ENCODE assay signal across 8 cellular contexts in genomic region chr15:83107841-83108181, GRCh38. TPM values are rescaled to one million over a fixed set of nuclear protein-coding genes. Genes with fewer than 3 reads are reported as not detected.
DNase-seq lines count a peak whose midpoint lies in the region; ATAC-seq and TF ChIP-seq lines count a peak whose summit lies in the region.

No MANE protein-coding gene starts in this region.

- peaks cover 6 to 25% (median 8%) of the 10 kb centered on the region in 3 donors for H3K27me3 Mint-ChIP-seq in CD14-positive monocyte (ENCODE audit: low read depth in 3 of 3)

- H3K36me3 ChIP-seq in HUES64 (ENCODE audit: insufficient read depth, low read length): no peaks in the 10 kb centered on the region
- H3K36me3 ChIP-seq in effector memory CD4-positive, alpha-beta T cell (ENCODE audit: control insufficient read depth, insufficient read depth, low read length): no peaks in the 10 kb centered on the region
- peaks cover 5% of the 10 kb centered on the region for H3K36me3 ChIP-seq in neural cell (ENCODE audit: insufficient read depth, low read length)

- no peaks in the 10 kb centered on the region for H4K20me1 ChIP-seq in neural cell (ENCODE audit: insufficient read depth)

- peaks cover 41% of the 10 kb centered on the region for H3K4me1 Mint-ChIP-seq in CD14-positive monocyte

- H3K79me2 ChIP-seq in neural cell (replicated peaks; ENCODE audit: insufficient read depth, low read length): no peaks in the 10 kb centered on the region

- no peak for TF ChIP-seq RAD21 in neural cell (conservative IDR thresholded peaks at IDR 0.05)

- WGBS in HUES64: 23% methylated on average over 30 of the region's 30 CpGs

- H3K9ac ChIP-seq in HUES64 (ENCODE audit: low read depth, low read length) (peak overlapping the region; percentile 24; the same call in 1 of the 2 replicates), neural cell (ENCODE audit: low read length) (peak overlapping the region; percentile 20)

- peak overlapping the region; percentile 55 for H3K4me3 ChIP-seq in HUES64 (ENCODE audit: low read length)
- H3K4me3 ChIP-seq in effector memory CD4-positive, alpha-beta T cell (ENCODE audit: insufficient read depth, low read depth, low read length, poor library complexity, severe bottlenecking): peak overlapping the region; percentile 36
- peak overlapping the region; percentile 60 for H3K4me3 ChIP-seq in neural cell (ENCODE audit: low read length)

- no peak for TF ChIP-seq CTCF in CD14-positive monocyte (IDR thresholded peaks at IDR 0.05)
- no peak for TF ChIP-seq CTCF in neural cell (IDR thresholded peaks at IDR 0.05; ENCODE audit: poor library complexity, severe bottlenecking)

- peak overlapping the region; percentile 95 to 99 for H3K4me3 Mint-ChIP-seq in CD14-positive monocyte

- no peak for ATAC-seq in HG02571 (IDR thresholded peaks at IDR 0.05; ENCODE audit: unreplicated experiment)

- intact Hi-C loops in CD14-positive monocyte (cut with micrococcal nuclease): loop anchor here in 1 of 2 donors (5.0 kb wide), 1 partner anchor 41 kb away; the partner anchor contains the start of gene BTBD1

- DNase-seq in CD14-positive monocyte (ENCODE audit: low spot score) (no peak), germinal center (ENCODE audit: low spot score) (no peak), T1000 (lab: John Stamatoyannopoulos, UW) (no peak)
- no peak for DNase-seq in effector memory CD4-positive, alpha-beta T cell
- DNase-seq in activated effector memory CD4-positive, alpha-beta T cell treated with Interleukin-2 at 50 U/mL for 16 hours: no peak

- peaks cover 16 to 29% of the 10 kb centered on the region in 2 donors for H3K36me3 Mint-ChIP-seq in CD14-positive monocyte

- TF ChIP-seq EP300 in neural cell (conservative IDR thresholded peaks at IDR 0.05; ENCODE audit: poor library complexity, severe bottlenecking): no peak

- no peaks in the 10 kb centered on the region for H3K9me3 ChIP-seq in HUES64 (ENCODE audit: insufficient read depth, low read depth, low read length)
- H3K9me3 ChIP-seq in effector memory CD4-positive, alpha-beta T cell (ENCODE audit: control insufficient read depth, low read length): no peaks in the 10 kb centered on the region
- H3K9me3 ChIP-seq in neural cell (ENCODE audit: low read length): no peaks in the 10 kb centered on the region

- H3K27ac Mint-ChIP-seq in CD14-positive monocyte: peak overlapping the region; percentile 95 to 97 (median 96)

- no peaks in the 10 kb centered on the region for H3F3A ChIP-seq in neural cell (ENCODE audit: insufficient read depth, low read length, poor library complexity, severe bottlenecking)

- H3K27me3 ChIP-seq in HUES64 (ENCODE audit: insufficient read depth, low read length) (peaks cover 49% of the 10 kb centered on the region), neural cell (ENCODE audit: insufficient read depth, low read depth, low read length) (peaks cover 25% of the 10 kb centered on the region)
- peaks cover 11% of the 10 kb centered on the region for H3K27me3 ChIP-seq in effector memory CD4-positive, alpha-beta T cell (replicated peaks; ENCODE audit: control insufficient read depth, insufficient read depth, low read length, poor library complexity, severe bottlenecking)

- H3K9me2 ChIP-seq in neural cell (ENCODE audit: insufficient read depth, low read length): no peaks in the 10 kb centered on the region

- H3K4me1 ChIP-seq in HUES64 (ENCODE audit: insufficient read depth, low read length): no peaks in the 10 kb centered on the region
- peaks cover 9% of the 10 kb centered on the region for H3K4me1 ChIP-seq in effector memory CD4-positive, alpha-beta T cell (ENCODE audit: control insufficient read depth, insufficient read depth, low read length, poor library complexity, severe bottlenecking)

- H3K27ac ChIP-seq in HUES64 (ENCODE audit: low read depth, low read length) (no peak overlapping the region), neural cell (ENCODE audit: low read length) (no peak overlapping the region)
- no peak overlapping the region for H3K27ac ChIP-seq in effector memory CD4-positive, alpha-beta T cell (ENCODE audit: insufficient read depth, low read length, poor library complexity, severe bottlenecking)

- no peak overlapping the region for H3K4me2 ChIP-seq in neural cell (ENCODE audit: low read length)

- H2AFZ ChIP-seq in neural cell (ENCODE audit: low read depth, low read length): no peak overlapping the region

- peaks cover 0 to 10% (median 3%) of the 10 kb centered on the region in 7 donors for H3K9me3 Mint-ChIP-seq in CD14-positive monocyte

TF ChIP-seq in neural cell, 6 proteins besides CTCF, POLR2A, EP300 and RAD21:
- TF ChIP-seq MXI1 (conservative IDR thresholded peaks at IDR 0.05; ENCODE audit: poor library complexity, severe bottlenecking) (no peak), SMC3 (conservative IDR thresholded peaks at IDR 0.05; ENCODE audit: poor library complexity) (no peak), REST (IDR thresholded peaks at IDR 0.05; ENCODE audit: borderline replicate concordance) (no peak), POLR2AphosphoS5 (IDR thresholded peaks at IDR 0.05) (no peak), TAF1 (IDR thresholded peaks at IDR 0.05; ENCODE audit: low read depth) (no peak), EZH2 (IDR thresholded peaks at IDR 0.05; ENCODE audit: borderline replicate concordance, insufficient read depth, low read length, poor library complexity, severe bottlenecking) (no peak)

RNA-seq across cellular contexts. Expression of gene TM6SF1, which starts 0.4 kb away (rescaled TPM):
- polyA plus RNA-seq in CD14-positive monocyte (10 to 100 TPM; 35.4 to 46.0 TPM), neural cell (0.16 TPM in 1 of 2 replicates, not detected in the other)
- polyA plus RNA-seq in HUES64 (2013, experiment 1 of 2): 0.35 TPM
- polyA plus RNA-seq in HUES64 (2013, experiment 2 of 2): not detected
- 0.49 and 1.5 TPM in 2 replicates for polyA minus RNA-seq in neural cell

RNA-seq across cellular contexts. Expression of gene BTBD1, which starts 40.8 kb away (rescaled TPM):
- 10 to 100 TPM; 37.2 to 48.8 TPM for polyA plus RNA-seq in CD14-positive monocyte
- polyA plus RNA-seq in HUES64 (2013, experiment 1 of 2): 28.4 TPM
- 33.3 TPM for polyA plus RNA-seq in HUES64 (2013, experiment 2 of 2)
- polyA plus RNA-seq in neural cell: 153 and 156 TPM in 2 replicates
- polyA minus RNA-seq in neural cell: 147 and 152 TPM in 2 replicates

Comparison
In these comparisons a context has a peak if more than half of its experiments do, and no peak if none do; other contexts are left out.
1. RNA of gene TM6SF1, which starts 0.4 kb away (polyA plus RNA-seq): 35.4 to 46.0 TPM in CD14-positive monocyte; 0.16 TPM in neural cell; every median in the first group is over 10 times any median in the second.
2. Peak in every context shown above with its lines, with median percentiles within 50 percentile points of each other: H3K4me3 ChIP-seq.